In genomic region chr4:111433436-111433835, GRCh38 we compare ENCODE assay signal across 14 cellular contexts.
"Had no signal": no experiment of that assay in that cellular context is flagged by ENCODE, and none has a peak within 500 bp of the region (broad histone marks: within the 10 kb centered on the region; RNA-seq: fewer than 3 reads in every experiment).

No MANE protein-coding gene starts in this region.

- H3K36me3 ChIP-seq: colonic mucosa, gastrocnemius medialis, heart right ventricle, right atrium auricular region, sigmoid colon, stomach had no signal

- DNase-seq: colonic mucosa; dermis blood vessel endothelial cell; gastrocnemius medialis; heart right ventricle; islet precursor cell; natural killer cell; posterior cingulate gyrus; sigmoid colon; stimulated activated CD4-positive, alpha-beta T cell treated with anti-CD3 and anti-CD28 coated beads, Interleukin-12 subunit alpha, Interleukin-12 subunit beta, amount 100 ng/mL, for 4 hours; stimulated activated naive CD4-positive, alpha-beta T cell; stomach had no signal

- H3K27ac ChIP-seq: colonic mucosa, gastrocnemius medialis, heart right ventricle, right atrium auricular region, sigmoid colon, skin epidermis, stomach had no signal

- H3K27me3 ChIP-seq: colonic mucosa, gastrocnemius medialis, heart right ventricle, right atrium auricular region, sigmoid colon, stomach had no signal

- H3K4me3 ChIP-seq: colonic mucosa, gastrocnemius medialis, heart right ventricle, right atrium auricular region, sigmoid colon, skin epidermis, stomach had no signal

- H3K9me3 ChIP-seq: colonic mucosa, gastrocnemius medialis, right atrium auricular region, sigmoid colon had no signal

- ATAC-seq: gastrocnemius medialis, heart right ventricle, left lobe of liver, natural killer cell had no signal

- H3K4me1 ChIP-seq: colonic mucosa, gastrocnemius medialis, heart right ventricle, right atrium auricular region, sigmoid colon, stomach had no signal
